ENCODE assay signal across 18 cellular contexts in genomic region chr16:70760221-70760620, GRCh38. TPM values are rescaled to one million over a fixed set of nuclear protein-coding genes. Genes with fewer than 3 reads are reported as not detected.
DNase-seq lines count a peak whose midpoint lies in the region; ATAC-seq and TF ChIP-seq lines count a peak whose summit lies in the region.
"Had no signal": no experiment of that assay in that cellular context is flagged by ENCODE, and none has a peak within 500 bp of the region (broad histone marks: within the 10 kb centered on the region; RNA-seq: fewer than 3 reads in every experiment).

No MANE protein-coding gene starts in this region.

- peaks cover 27% of the 10 kb centered on the region for H3K36me3 Mint-ChIP-seq in Calu3 (ENCODE audit: insufficient read depth, unreplicated experiment)
- H3K36me3 Mint-ChIP-seq in stimulated activated naive B cell treated with anti-CD40 and anti-IgM and Interleukin-4, amounts not matched to agents 10 μg/mL and 1 μg/mL and 100 μg/mL, for 72 hours: peaks cover 49 to 77% of the 10 kb centered on the region in 2 donors

- no peak overlapping the region for H2BK12ac ChIP-seq in trophoblast cell (ENCODE audit: low read length)

- H4K91ac ChIP-seq in trophoblast cell (ENCODE audit: low read depth, low read length): no peak overlapping the region

- no peaks in the 10 kb centered on the region for H3F3A ChIP-seq in PC-3 (ENCODE audit: low read length, unreplicated experiment)

- peak overlapping the region; percentile 65 for H3K27ac ChIP-seq in PC-3 (ENCODE audit: low read length)
- peak overlapping the region; percentile 77 to 89 for H3K27ac ChIP-seq in esophagus (ENCODE audit: low read depth in 2 of 2, low read length in 1 of 2)
- no peak overlapping the region for H3K27ac ChIP-seq in trophoblast cell (ENCODE audit: low read depth, low read length)

- TF ChIP-seq CTCF in Calu3 (IDR thresholded peaks at IDR 0.05; ENCODE audit: unreplicated experiment) (no peak), PC-3 (conservative IDR thresholded peaks at IDR 0.05; ENCODE audit: low read depth, low read length) (no peak), mucosa of descending colon (IDR thresholded peaks at IDR 0.05) (no peak)

- H3K9me3 ChIP-seq in PC-3 (ENCODE audit: low read length) (no peaks in the 10 kb centered on the region), esophagus (ENCODE audit: control insufficient read depth in 2 of 2, insufficient read depth in 1 of 2, low read depth in 1 of 2, low read length in 1 of 2) (no peaks in the 10 kb centered on the region), trophoblast cell (ENCODE audit: insufficient read depth, low read depth, low read length) (peaks cover 4% of the 10 kb centered on the region), mucosa of descending colon (no peaks in the 10 kb centered on the region)
- H3K9me3 ChIP-seq: HAP-1 had no signal

- H2AFZ ChIP-seq in PC-3 (ENCODE audit: low read length) (no peak overlapping the region), trophoblast cell (ENCODE audit: insufficient read depth, low read length, poor library complexity) (no peak overlapping the region)

- no peak overlapping the region for H2AK5ac ChIP-seq in trophoblast cell (ENCODE audit: low read length)

- H3K27me3 Mint-ChIP-seq in Calu3 (ENCODE audit: unreplicated experiment): no peaks in the 10 kb centered on the region
- no peaks in the 10 kb centered on the region for H3K27me3 Mint-ChIP-seq in stimulated activated naive B cell treated with anti-CD40 and anti-IgM and Interleukin-4, amounts not matched to agents 10 μg/mL and 1 μg/mL and 100 μg/mL, for 72 hours
- H3K27me3 Mint-ChIP-seq: activated CD8-positive, alpha-beta memory T cell treated with anti-CD3 and anti-CD28 coated beads, Interleukin-2, amount 10 ng/mL, durations not matched to agents 7 days and 5 days; activated naive CD8-positive, alpha-beta T cell; IgD-negative memory B cell; progenitor cell of endocrine pancreas had no signal

- H3K9ac ChIP-seq in PC-3 (ENCODE audit: low read length) (0 out of 2 replicates have a peak overlapping the region, but pooled peaks have one; percentile 7), trophoblast cell (ENCODE audit: low read length) (no peak overlapping the region)

- no peaks in the 10 kb centered on the region for H3K9me2 ChIP-seq in PC-3 (replicated peaks; ENCODE audit: low read length)

- no peaks in the 10 kb centered on the region for H3K79me1 ChIP-seq in trophoblast cell (ENCODE audit: low read length)

- no peaks in the 10 kb centered on the region for H4K20me1 ChIP-seq in PC-3 (ENCODE audit: low read length)

- POLR2A ChIA-PET in PC-3 (lab: Charles Lee; ENCODE audit: unreplicated experiment): interaction anchor here (0.5 to 1.0 kb wide), 2 partner anchors 13 to 278 kb away, joined by 4 to 6 read pairs; no protein-coding TSS in a partner anchor

- H3K23ac ChIP-seq in trophoblast cell (ENCODE audit: low read length): no peak overlapping the region

- H3K27me3 ChIP-seq in PC-3 (ENCODE audit: low read length) (no peaks in the 10 kb centered on the region), esophagus (ENCODE audit: control insufficient read depth in 1 of 2, insufficient read depth in 2 of 2, low read length in 2 of 2) (no peaks in the 10 kb centered on the region), trophoblast cell (ENCODE audit: insufficient read depth, low read length) (no peaks in the 10 kb centered on the region)

- H3K4me3 Mint-ChIP-seq in Calu3 (ENCODE audit: low read depth, unreplicated experiment): peak overlapping the region; percentile 48
- no peak overlapping the region for H3K4me3 Mint-ChIP-seq in stimulated activated naive B cell treated with anti-CD40 and anti-IgM and Interleukin-4, amounts not matched to agents 10 μg/mL and 1 μg/mL and 100 μg/mL, for 72 hours
- H3K4me3 Mint-ChIP-seq: activated CD8-positive, alpha-beta memory T cell treated with anti-CD3 and anti-CD28 coated beads, Interleukin-2, amount 10 ng/mL, durations not matched to agents 7 days and 5 days; activated naive CD8-positive, alpha-beta T cell; CD14-positive monocyte; IgD-negative memory B cell had no signal

- H3K36me3 ChIP-seq in PC-3 (ENCODE audit: low read depth, low read length): no peaks in the 10 kb centered on the region
- peaks cover 3 to 30% of the 10 kb centered on the region in 2 donors for H3K36me3 ChIP-seq in esophagus (ENCODE audit: control insufficient read depth in 2 of 2, insufficient read depth in 2 of 2, low read length in 1 of 2)
- H3K36me3 ChIP-seq in trophoblast cell (ENCODE audit: control insufficient read depth in 1 of 2, insufficient read depth in 2 of 2, low read length in 2 of 2): peaks cover 22 to 27% of the 10 kb centered on the region in 2 experiments
- no peaks in the 10 kb centered on the region for H3K36me3 ChIP-seq in mucosa of descending colon (ENCODE audit: low read depth)
- H3K36me3 ChIP-seq: HAP-1 had no signal

- intact Hi-C loops in Calu3 (cut with micrococcal nuclease; ENCODE audit: unreplicated experiment) (no loop called here), PC-3 (cut with micrococcal nuclease) (loop anchor here (1.0 kb wide), 1 partner anchor 13 kb away; no protein-coding TSS in a partner anchor), mucosa of descending colon (cut with DNase I, micrococcal nuclease) (no loop called here)

- H3K27ac Mint-ChIP-seq in Calu3 (ENCODE audit: unreplicated experiment): peak overlapping the region; percentile 88
- no peak overlapping the region for H3K27ac Mint-ChIP-seq in stimulated activated naive B cell treated with anti-CD40 and anti-IgM and Interleukin-4, amounts not matched to agents 10 μg/mL and 1 μg/mL and 100 μg/mL, for 72 hours
- H3K27ac Mint-ChIP-seq: activated naive CD8-positive, alpha-beta T cell had no signal

- H3K79me2 ChIP-seq in PC-3 (ENCODE audit: low read length): no peaks in the 10 kb centered on the region
- no peaks in the 10 kb centered on the region for H3K79me2 ChIP-seq in trophoblast cell (ENCODE audit: control insufficient read depth, insufficient read depth, low read length, poor library complexity)

- WGBS in esophagus, 2 donors: 45 to 58% methylated on average over 3 of the region's 3 CpGs
- WGBS in trophoblast cell (ENCODE audit: extremely low coverage, insufficient coverage, insufficient read length): no CpG with 5 or more reads among the region's 3 CpGs

- no peaks in the 10 kb centered on the region for H3K9me3 Mint-ChIP-seq in Calu3 (ENCODE audit: low read depth, unreplicated experiment)
- no peaks in the 10 kb centered on the region for H3K9me3 Mint-ChIP-seq in stimulated activated naive B cell treated with anti-CD40 and anti-IgM and Interleukin-4, amounts not matched to agents 10 μg/mL and 1 μg/mL and 100 μg/mL, for 72 hours
- H3K9me3 Mint-ChIP-seq: CD14-positive monocyte, IgD-negative memory B cell had no signal

- H4K12ac ChIP-seq in trophoblast cell (ENCODE audit: low read depth, low read length): no peak overlapping the region

- CTCF ChIA-PET in Calu3 (lab: Charles Lee) (interaction anchor here (0.6 to 1.9 kb wide), 6 partner anchors 10 to 107 kb away, joined by 4 to 9 read pairs (median 6); no protein-coding TSS in a partner anchor), PC-3 (lab: Charles Lee) (interaction anchor here (0.8 to 1.0 kb wide), 2 partner anchors 11 to 13 kb away, joined by 3 to 4 read pairs; no protein-coding TSS in a partner anchor)

- peak overlapping the region; percentile 17 for H4K8ac ChIP-seq in trophoblast cell (ENCODE audit: low read depth, low read length)

- H3K4me3 ChIP-seq in PC-3 (ENCODE audit: low read length): no peak overlapping the region
- no peak overlapping the region for H3K4me3 ChIP-seq in esophagus (ENCODE audit: low read depth in 1 of 2, low read length in 2 of 2)
- H3K4me3 ChIP-seq in trophoblast cell (ENCODE audit: low read depth, low read length): no peak overlapping the region
- no peak overlapping the region for H3K4me3 ChIP-seq in mucosa of descending colon
- H3K4me3 ChIP-seq: HAP-1 had no signal

- H3K4ac ChIP-seq in trophoblast cell (ENCODE audit: low read depth, low read length): no peak overlapping the region

- H3K4me2 ChIP-seq in PC-3 (ENCODE audit: low read length) (peak overlapping the region; percentile 70), trophoblast cell (ENCODE audit: low read length) (no peak overlapping the region)

- no peak overlapping the region for H2BK5ac ChIP-seq in trophoblast cell (ENCODE audit: low read depth, low read length, poor library complexity)

- no peak overlapping the region for H3K14ac ChIP-seq in trophoblast cell (ENCODE audit: low read length)

- no peak overlapping the region for H3K18ac ChIP-seq in trophoblast cell (ENCODE audit: low read length)

- H3K4me1 Mint-ChIP-seq in Calu3 (ENCODE audit: low read depth, unreplicated experiment): peaks cover 17% of the 10 kb centered on the region
- peaks cover 0 to 2% of the 10 kb centered on the region in 2 donors for H3K4me1 Mint-ChIP-seq in stimulated activated naive B cell treated with anti-CD40 and anti-IgM and Interleukin-4, amounts not matched to agents 10 μg/mL and 1 μg/mL and 100 μg/mL, for 72 hours
- H3K4me1 Mint-ChIP-seq: activated CD8-positive, alpha-beta memory T cell treated with anti-CD3 and anti-CD28 coated beads, Interleukin-2, amount 10 ng/mL, durations not matched to agents 7 days and 5 days; CD14-positive monocyte; IgD-negative memory B cell had no signal

- DNase-seq in Calu3: no peak
- DNase-seq in PC-3: no peak
- DNase-seq in trophoblast cell: no peak
- no peak for DNase-seq in stimulated activated naive B cell treated with anti-CD40 and anti-IgM and Interleukin-4, amounts not matched to agents 10 μg/mL and 1 μg/mL and 100 μg/mL, for 72 hours
- DNase-seq in mesenteric fat pad (ENCODE audit: low spot score): no peak
- DNase-seq in mucosa of descending colon: no peak
- DNase-seq: activated CD8-positive, alpha-beta memory T cell treated with anti-CD3 and anti-CD28 coated beads, Interleukin-2, amount 10 ng/mL, durations not matched to agents 7 days and 5 days; cortex of kidney; NCI-H1436 treated with DMSO at 0.1 percent for 48 hours; NCI-H524; stimulated activated naive CD4-positive, alpha-beta T cell had no signal

- BruUV-seq in Calu3 (replicated peaks; lab: Mats Ljungman, UMichigan) (no TSS peak), PC-3 (replicated peaks; lab: Mats Ljungman, UMichigan) (TSS peak; percentile 18)

- H3K4me1 ChIP-seq in PC-3 (ENCODE audit: insufficient read depth, low read length) (peaks cover 21% of the 10 kb centered on the region), esophagus (ENCODE audit: control insufficient read depth in 2 of 2, insufficient read depth in 2 of 2, low read length in 1 of 2) (peaks cover 3 to 19% of the 10 kb centered on the region in 2 donors), trophoblast cell (ENCODE audit: control insufficient read depth in 1 of 2, insufficient read depth in 2 of 2, low read length in 2 of 2) (peaks cover 4 to 6% of the 10 kb centered on the region in 2 experiments), mucosa of descending colon (ENCODE audit: low read depth) (no peaks in the 10 kb centered on the region)
- H3K4me1 ChIP-seq: HAP-1 had no signal

- ATAC-seq in PC-3 (no peak), mucosa of descending colon (no peak), HG03342 (IDR thresholded peaks at IDR 0.05; ENCODE audit: unreplicated experiment) (no peak)
- no peak for ATAC-seq in stimulated activated naive B cell treated with anti-CD40 and anti-IgM and Interleukin-4, amounts not matched to agents 10 μg/mL and 1 μg/mL and 100 μg/mL, for 72 hours (replicated peaks)
- ATAC-seq: activated CD8-positive, alpha-beta memory T cell treated with anti-CD3 and anti-CD28 coated beads, Interleukin-2, amount 10 ng/mL, durations not matched to agents 7 days and 5 days had no signal

- no peak overlapping the region for H2BK120ac ChIP-seq in trophoblast cell (ENCODE audit: insufficient read depth, low read length, poor library complexity)

RNA-seq across cellular contexts. Expression of gene VAC14, which starts 40.7 kb away (rescaled TPM):
- 60.7 and 63.8 TPM in 2 replicates for total RNA-seq in Calu3 (2022)
- 65.5 and 66.4 TPM in 2 replicates for total RNA-seq in PC-3 (2014; rRNA removed)
- polyA plus RNA-seq in esophagus: 10 to 100 TPM; 24.8 to 31.3 TPM
- 20.7 and 22.3 TPM in 2 replicates for polyA plus RNA-seq in trophoblast cell (2013)
- total RNA-seq in mesenteric fat pad: 37.6 TPM
- total RNA-seq in mucosa of descending colon: 10 to 100 TPM; 32.3 to 35.1 (median 32.8) TPM
